In genomic region chr7:100818825-100819224, GRCh38 we compare ENCODE assay signal across 13 cellular contexts. TPM values are rescaled to one million over a fixed set of nuclear protein-coding genes. Genes with fewer than 3 reads are reported as not detected.
DNase-seq lines count a peak whose midpoint lies in the region; ATAC-seq and TF ChIP-seq lines count a peak whose summit lies in the region.
"Had no signal": no experiment of that assay in that cellular context is flagged by ENCODE, and none has a peak within 500 bp of the region (broad histone marks: within the 10 kb centered on the region; RNA-seq: fewer than 3 reads in every experiment).

No MANE protein-coding gene starts in this region.

- H3K4me1 ChIP-seq in GM23338 (ENCODE audit: insufficient read depth), result no peaks in the 10 kb centered on the region
- no peaks in the 10 kb centered on the region for H3K4me1 ChIP-seq in SJCRH30

- no peaks in the 10 kb centered on the region for H3K9me3 ChIP-seq in SJCRH30 (replicated peaks)

- H3F3A ChIP-seq in GM23338 (replicated peaks; ENCODE audit: low read depth), result 0 out of 2 replicates have a peak, but pooled peaks cover 20% of the 10 kb centered on the region

- H2AFZ ChIP-seq in GM23338, result no peak overlapping the region

- H3K9me2 ChIP-seq in GM23338 (ENCODE audit: insufficient read depth), result no peaks in the 10 kb centered on the region

- no peak overlapping the region for H3K27ac ChIP-seq in GM23338 (ENCODE audit: low read depth)
- H3K27ac ChIP-seq in RWPE1, result peak overlapping the region; percentile 76
- H3K27ac ChIP-seq in SJCRH30, result no peak overlapping the region

- H3K27ac Mint-ChIP-seq in GM23338, result peak overlapping the region; percentile 77; the same call in 1 of the 2 replicates
- H3K27ac Mint-ChIP-seq in endothelial cell (ENCODE audit: unreplicated experiment), result no peak overlapping the region
- H3K27ac Mint-ChIP-seq in osteocyte (ENCODE audit: unreplicated experiment), result peak overlapping the region; percentile 34
- H3K27ac Mint-ChIP-seq: B cell; CD4-positive, alpha-beta T cell had no signal

- ATAC-seq in GM23338 (no peak), HG02763 (IDR thresholded peaks at IDR 0.05; ENCODE audit: unreplicated experiment) (no peak), HG03039 (IDR thresholded peaks at IDR 0.05; ENCODE audit: unreplicated experiment) (no peak)
- ATAC-seq: HCT116 had no signal

- H4K20me1 ChIP-seq in GM23338 (replicated peaks; ENCODE audit: insufficient read depth), result peaks cover 20% of the 10 kb centered on the region

- H3K36me3 ChIP-seq in GM23338 (ENCODE audit: insufficient read depth) (peaks cover 74% of the 10 kb centered on the region), SJCRH30 (peaks cover 84% of the 10 kb centered on the region)

- peaks cover 15% of the 10 kb centered on the region for H3K79me2 ChIP-seq in GM23338 (replicated peaks; ENCODE audit: insufficient read depth)

- H3K27me3 Mint-ChIP-seq in GM23338 (ENCODE audit: insufficient read depth, low read depth, poor library complexity) (peaks cover 8% of the 10 kb centered on the region), endothelial cell (ENCODE audit: unreplicated experiment) (peaks cover 1% of the 10 kb centered on the region), osteocyte (ENCODE audit: unreplicated experiment) (no peaks in the 10 kb centered on the region)
- H3K27me3 Mint-ChIP-seq: B cell had no signal

- POLR2A ChIA-PET in RWPE1 (lab: Yijun Ruan, JAX; ENCODE audit: low non-redundant PET), result no interaction called here

- CTCF ChIA-PET in RWPE1 (lab: Yijun Ruan, JAX), result interaction anchor here (0.6 kb wide), 1 partner anchor 62 kb away, joined by 3 read pairs; no protein-coding TSS in a partner anchor

- H3K4me1 Mint-ChIP-seq in GM23338 (no peaks in the 10 kb centered on the region), endothelial cell (ENCODE audit: unreplicated experiment) (peaks cover 12% of the 10 kb centered on the region), osteocyte (ENCODE audit: unreplicated experiment) (peaks cover 1% of the 10 kb centered on the region)
- H3K4me1 Mint-ChIP-seq: B cell had no signal

- H3K36me3 Mint-ChIP-seq in GM23338 (ENCODE audit: low read depth) (peaks cover 95% of the 10 kb centered on the region), endothelial cell (ENCODE audit: low read depth, unreplicated experiment) (peaks cover 36% of the 10 kb centered on the region), osteocyte (ENCODE audit: unreplicated experiment) (peaks cover 42% of the 10 kb centered on the region)

- no peak overlapping the region for H3K4me2 ChIP-seq in GM23338

- no peaks in the 10 kb centered on the region for H3K27me3 ChIP-seq in GM23338 (ENCODE audit: insufficient read depth)
- no peaks in the 10 kb centered on the region for H3K27me3 ChIP-seq in SJCRH30

- DNase-seq in GM23338 (ENCODE audit: low spot score), result no peak
- DNase-seq in RWPE1 (ENCODE audit: low spot score), result no peak
- no peak for DNase-seq in endothelial cell (ENCODE audit: low spot score)
- DNase-seq in osteocyte (ENCODE audit: extremely low spot score, unreplicated experiment), result no peak
- DNase-seq in dermis blood vessel endothelial cell, result no peak
- no peak for DNase-seq in SJCRH30
- DNase-seq: C1 segment of cervical spinal cord; CD4-positive, alpha-beta T cell; GF-D8 had no signal

- no peak overlapping the region for H3K4me3 Mint-ChIP-seq in GM23338
- peak overlapping the region; percentile 61 for H3K4me3 Mint-ChIP-seq in endothelial cell (ENCODE audit: unreplicated experiment)
- no peak overlapping the region for H3K4me3 Mint-ChIP-seq in osteocyte (ENCODE audit: unreplicated experiment)
- H3K4me3 Mint-ChIP-seq: B cell; CD4-positive, alpha-beta T cell had no signal

- no peak for TF ChIP-seq CTCF in GM23338 (conservative IDR thresholded peaks at IDR 0.05; ENCODE audit: low read depth in 2 of 2)
- TF ChIP-seq CTCF in RWPE1 (conservative IDR thresholded peaks at IDR 0.05; ENCODE audit: low read depth), result no peak
- TF ChIP-seq CTCF in endothelial cell (IDR thresholded peaks at IDR 0.05; ENCODE audit: unreplicated experiment), result no peak
- no peak for TF ChIP-seq CTCF in osteocyte (IDR thresholded peaks at IDR 0.05)

- H3K4me3 ChIP-seq in GM23338 (no peak overlapping the region), SJCRH30 (no peak overlapping the region)

- H3K9me3 Mint-ChIP-seq in GM23338 (no peaks in the 10 kb centered on the region), endothelial cell (ENCODE audit: unreplicated experiment) (no peaks in the 10 kb centered on the region), osteocyte (ENCODE audit: unreplicated experiment) (no peaks in the 10 kb centered on the region)
- H3K9me3 Mint-ChIP-seq: CD4-positive, alpha-beta T cell had no signal

TF ChIP-seq in GM23338, 12 proteins besides CTCF, POLR2A, EP300 and RAD21 (continues in another document):
- no peak for TF ChIP-seq ZNF114 (CRISPR knock-in tag; IDR thresholded peaks at IDR 0.05)
- TF ChIP-seq CREB1 (CRISPR knock-in tag; IDR thresholded peaks at IDR 0.05; ENCODE audit: low read depth), result no peak
- no peak for TF ChIP-seq NANOG (IDR thresholded peaks at IDR 0.05; ENCODE audit: borderline replicate concordance)
- no peak for TF ChIP-seq ETS1 (IDR thresholded peaks at IDR 0.05)
- no peak for TF ChIP-seq STAT1 (IDR thresholded peaks at IDR 0.05; ENCODE audit: unreplicated experiment)
- TF ChIP-seq POLR2AphosphoS5 (IDR thresholded peaks at IDR 0.05; ENCODE audit: low read depth), result no peak
- no peak for TF ChIP-seq JUNB (IDR thresholded peaks at IDR 0.05; ENCODE audit: unreplicated experiment)
- no peak for TF ChIP-seq ZNF331 (CRISPR knock-in tag; IDR thresholded peaks at IDR 0.05; ENCODE audit: low read depth)

RNA-seq across cellular contexts. Expression of gene EPHB4, which starts 8.5 kb away (rescaled TPM):
- total RNA-seq in GM23338 (2014; rRNA removed; shearing (Covaris generic)), result 145 and 164 TPM in 2 replicates
- 22.6 and 23.3 TPM in 2 replicates for polyA plus RNA-seq in GM23338 (2016; fragmentation: Nextera tagmentation; extraction: Ambion mirVana)
- total RNA-seq in endothelial cell (ENCODE audit: unreplicated experiment) (288 TPM), osteocyte (88.9 and 91.9 TPM in 2 replicates), dermis blood vessel endothelial cell (415 and 590 TPM in 2 replicates)
- total RNA-seq in SJCRH30 (2014; rRNA removed; shearing (Covaris generic)), result 61.7 and 62.3 TPM in 2 replicates

RNA-seq across cellular contexts. Expression of gene SLC12A9, which starts 33.7 kb away (rescaled TPM):
- total RNA-seq in GM23338 (2014; rRNA removed; shearing (Covaris generic)), result 32.3 and 39.9 TPM in 2 replicates
- 9.7 and 10.3 TPM in 2 replicates for polyA plus RNA-seq in GM23338 (2016; fragmentation: Nextera tagmentation; extraction: Ambion mirVana)
- 60.5 TPM for total RNA-seq in endothelial cell (ENCODE audit: unreplicated experiment)
- 32.1 and 32.4 TPM in 2 replicates for total RNA-seq in osteocyte
- 37.1 and 39.9 TPM in 2 replicates for total RNA-seq in dermis blood vessel endothelial cell
- 12.2 and 15.0 TPM in 2 replicates for total RNA-seq in SJCRH30 (2014; rRNA removed; shearing (Covaris generic))

RNA-seq across cellular contexts. Expression of gene TRIP6, which starts 48.4 kb away (rescaled TPM):
- total RNA-seq in GM23338 (2014; rRNA removed; shearing (Covaris generic)), result 106 and 112 TPM in 2 replicates
- 44.6 and 45.0 TPM in 2 replicates for polyA plus RNA-seq in GM23338 (2016; fragmentation: Nextera tagmentation; extraction: Ambion mirVana)
- total RNA-seq in endothelial cell (ENCODE audit: unreplicated experiment), result 93.8 TPM
- total RNA-seq in osteocyte, result 123 and 126 TPM in 2 replicates
- total RNA-seq in dermis blood vessel endothelial cell, result 43.6 and 61.4 TPM in 2 replicates
- total RNA-seq in SJCRH30 (2014; rRNA removed; shearing (Covaris generic)), result 42.1 and 49.3 TPM in 2 replicates

RNA-seq across cellular contexts. Expression of gene SRRT, which starts 56.1 kb away (rescaled TPM):
- 98.3 and 113 TPM in 2 replicates for total RNA-seq in GM23338 (2014; rRNA removed; shearing (Covaris generic))
- 125 and 140 TPM in 2 replicates for polyA plus RNA-seq in GM23338 (2016; fragmentation: Nextera tagmentation; extraction: Ambion mirVana)
- total RNA-seq in endothelial cell (ENCODE audit: unreplicated experiment), result 173 TPM
- 159 and 162 TPM in 2 replicates for total RNA-seq in osteocyte
- 43.9 and 53.9 TPM in 2 replicates for total RNA-seq in dermis blood vessel endothelial cell
- total RNA-seq in SJCRH30 (2014; rRNA removed; shearing (Covaris generic)), result 140 and 156 TPM in 2 replicates
